ENCODE assay signal across 11 cellular contexts in the genomic region with DNA sequence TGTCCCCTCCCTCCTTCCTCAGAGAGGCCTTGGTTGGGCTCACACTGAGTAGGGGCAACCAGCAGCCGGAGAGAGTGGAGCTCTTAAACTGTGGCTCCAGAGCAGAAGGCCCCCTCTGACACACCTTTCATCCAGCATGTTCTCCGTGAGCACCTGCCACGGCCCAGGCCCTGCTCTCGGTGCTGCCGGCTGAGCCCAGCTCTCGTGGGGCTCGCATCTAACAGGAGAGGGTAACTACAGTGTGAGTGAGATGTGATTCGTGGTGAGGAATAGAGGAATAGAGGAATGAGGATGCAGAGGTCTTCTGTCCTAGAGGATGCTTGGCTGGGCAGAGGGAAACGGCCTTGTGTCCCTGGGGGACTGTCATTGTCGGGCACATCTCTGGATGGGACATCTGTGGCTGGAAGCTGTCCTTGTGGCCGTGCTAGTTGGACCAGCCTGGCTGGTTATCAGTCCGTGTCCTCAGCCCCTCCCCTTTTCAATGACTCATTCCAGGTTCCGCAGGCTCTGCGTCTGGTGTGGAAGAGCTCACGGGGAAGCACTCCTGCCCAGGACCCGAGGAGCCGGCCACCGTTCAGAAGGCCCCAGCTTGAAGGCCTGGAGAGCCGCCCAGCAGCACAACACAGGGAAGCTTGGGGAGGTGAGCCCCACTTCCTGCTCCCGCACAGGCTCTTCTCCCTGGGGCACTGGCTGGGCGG. TPM values are rescaled to one million over a fixed set of nuclear protein-coding genes. Genes with fewer than 3 reads are reported as not detected.
DNase-seq lines count a peak whose midpoint lies in the region; ATAC-seq lines count a peak whose summit lies in the region.
"Had no signal": no experiment of that assay in that cellular context is flagged by ENCODE, and none has a peak within 500 bp of the region (broad histone marks: within the 10 kb centered on the region; RNA-seq: fewer than 3 reads in every experiment).

No MANE protein-coding gene starts in this region.

- no peak for ATAC-seq in central memory CD8-positive, alpha-beta T cell (replicated peaks; ENCODE audit: extremely low read depth, poor library complexity, severe bottlenecking)
- ATAC-seq in memory B cell (ENCODE audit: low read depth) (no peak), GM21825 (IDR thresholded peaks at IDR 0.05; ENCODE audit: unreplicated experiment) (no peak), HG03095 (IDR thresholded peaks at IDR 0.05; ENCODE audit: unreplicated experiment) (no peak), HG02938 (IDR thresholded peaks at IDR 0.05; ENCODE audit: unreplicated experiment) (no peak)

- H3K4me1 Mint-ChIP-seq in central memory CD8-positive, alpha-beta T cell, result peaks cover 29% of the 10 kb centered on the region
- H3K4me1 Mint-ChIP-seq in memory B cell, result peaks cover 14% of the 10 kb centered on the region

- DNase-seq in COLO668 (lab: John Stamatoyannopoulos, UW; ENCODE audit: unreplicated experiment) (peak; percentile 61), HT-29 (ENCODE audit: low spot score) (peak; percentile 89), memory B cell (ENCODE audit: low spot score in 2 of 2) (no peak), T-helper 1 cell (no peak)
- no peak for DNase-seq in central memory CD8-positive, alpha-beta T cell (ENCODE audit: low spot score in 2 of 2)
- DNase-seq: DND-41, NCI-H187, occipital lobe had no signal

- no peak overlapping the region for H3K4me3 Mint-ChIP-seq in central memory CD8-positive, alpha-beta T cell
- H3K4me3 Mint-ChIP-seq in memory B cell, result no peak overlapping the region

- no peaks in the 10 kb centered on the region for H3K9me3 Mint-ChIP-seq in central memory CD8-positive, alpha-beta T cell
- H3K9me3 Mint-ChIP-seq in memory B cell, result no peaks in the 10 kb centered on the region

- peak overlapping the region; percentile 27 for H3K27ac Mint-ChIP-seq in central memory CD8-positive, alpha-beta T cell (ENCODE audit: low read depth)
- H3K27ac Mint-ChIP-seq in memory B cell, result peak overlapping the region; percentile 20

- H3K36me3 Mint-ChIP-seq in central memory CD8-positive, alpha-beta T cell (ENCODE audit: insufficient read depth), result peaks cover 2% of the 10 kb centered on the region
- peaks cover 11% of the 10 kb centered on the region for H3K36me3 Mint-ChIP-seq in memory B cell

- no peaks in the 10 kb centered on the region for H3K27me3 Mint-ChIP-seq in central memory CD8-positive, alpha-beta T cell
- no peaks in the 10 kb centered on the region for H3K27me3 Mint-ChIP-seq in memory B cell

RNA-seq across cellular contexts. Expression of gene DNASE1, which starts 11.9 kb away (rescaled TPM):
- total RNA-seq in HT-29 (2014; rRNA removed; shearing (Covaris generic)), result 27.1 and 46.6 TPM in 2 replicates

RNA-seq across cellular contexts. Expression of gene SLX4, which starts 31.1 kb away (rescaled TPM):
- total RNA-seq in HT-29 (2014; rRNA removed; shearing (Covaris generic)), result 6.1 and 6.4 TPM in 2 replicates

Comparison
In these comparisons a context has a peak if more than half of its experiments do, and no peak if none do; other contexts are left out.
1. DNase-seq: peak in COLO668 (single experiment) and HT-29 (single experiment); none in central memory CD8-positive, alpha-beta T cell (0 of 2), memory B cell (0 of 2) and T-helper 1 cell (0 of 5).